25 cellular contexts compared by ENCODE assay signal in genomic region chr4:84916233-84916632, GRCh38. TPM values are rescaled to one million over a fixed set of nuclear protein-coding genes. Genes with fewer than 3 reads are reported as not detected.
DNase-seq lines count a peak whose midpoint lies in the region; ATAC-seq and TF ChIP-seq lines count a peak whose summit lies in the region.
"Had no signal": no experiment of that assay in that cellular context is flagged by ENCODE, and none has a peak within 500 bp of the region (broad histone marks: within the 10 kb centered on the region; RNA-seq: fewer than 3 reads in every experiment).

No MANE protein-coding gene starts in this region.

- ATAC-seq in HG02642 (IDR thresholded peaks at IDR 0.05; ENCODE audit: poor library complexity, unreplicated experiment) (no peak), HG03025 (IDR thresholded peaks at IDR 0.05; ENCODE audit: low FRiP score, unreplicated experiment) (no peak)
- ATAC-seq in naive thymus-derived CD4-positive, alpha-beta T cell = no peak

- DNase-seq in GM12865 (ENCODE audit: low read depth) = peak; percentile 4
- no peak for DNase-seq in ascending aorta (ENCODE audit: low spot score in 2 of 2)
- peak; percentile 35 for DNase-seq in pons (ENCODE audit: low spot score)
- DNase-seq in CD4-positive, alpha-beta memory T cell = no peak
- DNase-seq in naive thymus-derived CD4-positive, alpha-beta T cell = no peak
- DNase-seq: ACHN; activated effector memory CD4-positive, alpha-beta T cell treated with anti-CD3 and anti-CD28 coated beads, Interleukin-2, amount 50 U/mL, for 16 hours; activated naive CD8-positive, alpha-beta T cell treated with anti-CD3 and anti-CD28 coated beads for 36 hours; DMS53; glutamatergic neuron; KG1; MG63; NCI-H1417 treated with DMSO at 0.1 percent for 48 hours; NCI-H2081 treated with DMSO at 0.1 percent for 48 hours; NCI-H345; occipital lobe; SK-N-SH; transverse colon had no signal

- peak overlapping the region; percentile 43 to 64 for H3K27ac ChIP-seq in ascending aorta
- H3K27ac ChIP-seq in iPS-20b (ENCODE audit: low read length) = no peak overlapping the region
- H3K27ac ChIP-seq in CD4-positive, alpha-beta memory T cell (ENCODE audit: low read depth, low read length) = no peak overlapping the region
- no peak overlapping the region for H3K27ac ChIP-seq in naive thymus-derived CD4-positive, alpha-beta T cell (ENCODE audit: low read depth, low read length)
- H3K27ac ChIP-seq: skin epidermis, transverse colon had no signal

- H3K4me3 ChIP-seq in GM12865 (ENCODE audit: low read depth, low read length) (no peak overlapping the region), ascending aorta (no peak overlapping the region), iPS-20b (ENCODE audit: low read length) (peak overlapping the region; percentile 25; the same call in 1 of the 2 replicates)
- no peak overlapping the region for H3K4me3 ChIP-seq in CD4-positive, alpha-beta memory T cell (ENCODE audit: low read length in 2 of 2)
- no peak overlapping the region for H3K4me3 ChIP-seq in naive thymus-derived CD4-positive, alpha-beta T cell (ENCODE audit: low read length)
- H3K4me3 ChIP-seq: MG63, skin epidermis, transverse colon had no signal

- H3K9me3 Mint-ChIP-seq in CD4-positive, alpha-beta memory T cell = peaks cover 0 to 4% (median 0%) of the 10 kb centered on the region in 8 donors
- peaks cover 0 to 5% (median 0%) of the 10 kb centered on the region in 11 donors for H3K9me3 Mint-ChIP-seq in naive thymus-derived CD4-positive, alpha-beta T cell
- H3K9me3 Mint-ChIP-seq: activated naive CD8-positive, alpha-beta T cell treated with anti-CD3 and anti-CD28 coated beads for 36 hours; memory B cell; stimulated activated naive CD8-positive, alpha-beta T cell treated with anti-CD3 and anti-CD28 coated beads, Interleukin-15, Interleukin-2, amounts not matched to agents 100 ng/mL and 50 ng/mL, for 24 hours; T-helper 1 cell treated with Interleukin-12 subunit alpha and Interleukin-12 subunit beta and Interleukin-4 antibody, amounts not matched to agents 30 μg/mL and 1 μg/mL, for 36 hours had no signal

- H3K9ac ChIP-seq in iPS-20b (ENCODE audit: low read depth, low read length) = no peak overlapping the region
- H3K9ac ChIP-seq: SK-N-SH had no signal

- no peak for TF ChIP-seq CTCF in GM12865 (IDR thresholded peaks at IDR 0.05; ENCODE audit: insufficient read depth, low read depth, low read length, missing control alignments)
- TF ChIP-seq CTCF in ascending aorta (IDR thresholded peaks at IDR 0.05) = no peak

- CTCF ChIA-PET in CD4-positive, alpha-beta memory T cell (lab: Charles Lee; ENCODE audit: partially characterized antibody) = no interaction called here
- CTCF ChIA-PET in naive thymus-derived CD4-positive, alpha-beta T cell (lab: Charles Lee) = no interaction called here

- H3K4me1 ChIP-seq in ascending aorta (peaks cover 8 to 32% of the 10 kb centered on the region in 2 donors), iPS-20b (ENCODE audit: insufficient read depth, low read length) (peaks cover 18% of the 10 kb centered on the region)
- H3K4me1 ChIP-seq in CD4-positive, alpha-beta memory T cell (ENCODE audit: insufficient read depth, low read length) = no peaks in the 10 kb centered on the region
- no peaks in the 10 kb centered on the region for H3K4me1 ChIP-seq in naive thymus-derived CD4-positive, alpha-beta T cell (ENCODE audit: control insufficient read depth in 2 of 2, insufficient read depth in 2 of 2, low read length in 2 of 2)

- no peaks in the 10 kb centered on the region for H3K36me3 ChIP-seq in ascending aorta
- peaks cover 13% of the 10 kb centered on the region for H3K36me3 ChIP-seq in iPS-20b (ENCODE audit: insufficient read depth, low read depth, low read length)
- no peaks in the 10 kb centered on the region for H3K36me3 ChIP-seq in CD4-positive, alpha-beta memory T cell (ENCODE audit: insufficient read depth, low read length)
- H3K36me3 ChIP-seq in naive thymus-derived CD4-positive, alpha-beta T cell (ENCODE audit: control insufficient read depth in 2 of 3, insufficient read depth in 3 of 3, low read length in 3 of 3) = no peaks in the 10 kb centered on the region
- H3K36me3 ChIP-seq: MG63, transverse colon had no signal

- H3K9me3 ChIP-seq in ascending aorta = no peaks in the 10 kb centered on the region
- H3K9me3 ChIP-seq in iPS-20b (ENCODE audit: insufficient read depth, low read depth, low read length) = 0 out of 2 replicates have a peak, but pooled peaks cover 2% of the 10 kb centered on the region
- no peaks in the 10 kb centered on the region for H3K9me3 ChIP-seq in CD4-positive, alpha-beta memory T cell (ENCODE audit: control insufficient read depth in 1 of 2, low read length in 2 of 2)
- no peaks in the 10 kb centered on the region for H3K9me3 ChIP-seq in naive thymus-derived CD4-positive, alpha-beta T cell (ENCODE audit: control insufficient read depth in 2 of 3, low read length in 3 of 3)
- H3K9me3 ChIP-seq: MG63, SK-N-SH, transverse colon had no signal

- no peaks in the 10 kb centered on the region for H3K36me3 Mint-ChIP-seq in CD4-positive, alpha-beta memory T cell
- H3K36me3 Mint-ChIP-seq in naive thymus-derived CD4-positive, alpha-beta T cell = no peaks in the 10 kb centered on the region
- H3K36me3 Mint-ChIP-seq: activated naive CD8-positive, alpha-beta T cell treated with anti-CD3 and anti-CD28 coated beads for 36 hours; memory B cell had no signal

- no peak overlapping the region for H3K4me3 Mint-ChIP-seq in CD4-positive, alpha-beta memory T cell
- no peak overlapping the region for H3K4me3 Mint-ChIP-seq in naive thymus-derived CD4-positive, alpha-beta T cell
- H3K4me3 Mint-ChIP-seq: activated naive CD8-positive, alpha-beta T cell treated with anti-CD3 and anti-CD28 coated beads for 36 hours; memory B cell; stimulated activated naive CD8-positive, alpha-beta T cell treated with anti-CD3 and anti-CD28 coated beads, Interleukin-15, Interleukin-2, amounts not matched to agents 100 ng/mL and 50 ng/mL, for 24 hours; T-helper 1 cell treated with Interleukin-12 subunit alpha and Interleukin-12 subunit beta and Interleukin-4 antibody, amounts not matched to agents 30 μg/mL and 1 μg/mL, for 36 hours had no signal

- no peaks in the 10 kb centered on the region for H3K4me1 Mint-ChIP-seq in CD4-positive, alpha-beta memory T cell
- no peaks in the 10 kb centered on the region for H3K4me1 Mint-ChIP-seq in naive thymus-derived CD4-positive, alpha-beta T cell
- H3K4me1 Mint-ChIP-seq: activated naive CD8-positive, alpha-beta T cell treated with anti-CD3 and anti-CD28 coated beads for 36 hours; memory B cell had no signal

- H3K27me3 Mint-ChIP-seq in CD4-positive, alpha-beta memory T cell = peaks cover 2% of the 10 kb centered on the region in 2 donors
- H3K27me3 Mint-ChIP-seq in naive thymus-derived CD4-positive, alpha-beta T cell = peaks cover 0 to 3% (median 0%) of the 10 kb centered on the region in 5 donors
- H3K27me3 Mint-ChIP-seq: memory B cell; stimulated activated naive CD8-positive, alpha-beta T cell treated with anti-CD3 and anti-CD28 coated beads, Interleukin-15, Interleukin-2, amounts not matched to agents 100 ng/mL and 50 ng/mL, for 24 hours had no signal

- POLR2A ChIA-PET in CD4-positive, alpha-beta memory T cell (lab: Charles Lee; ENCODE audit: partially characterized antibody) = no interaction called here
- POLR2A ChIA-PET in naive thymus-derived CD4-positive, alpha-beta T cell (lab: Charles Lee) = no interaction called here

- intact Hi-C loops in ascending aorta (cut with DNase I) = no loop called here
- intact Hi-C loops in CD4-positive, alpha-beta memory T cell (cut with micrococcal nuclease) = no loop called here
- intact Hi-C loops in naive thymus-derived CD4-positive, alpha-beta T cell (cut with micrococcal nuclease) = no loop called here

- H3K27me3 ChIP-seq in ascending aorta (no peaks in the 10 kb centered on the region), iPS-20b (ENCODE audit: insufficient read depth, low read length) (no peaks in the 10 kb centered on the region)
- H3K27me3 ChIP-seq in CD4-positive, alpha-beta memory T cell (ENCODE audit: insufficient read depth, low read length) = no peaks in the 10 kb centered on the region
- no peaks in the 10 kb centered on the region for H3K27me3 ChIP-seq in naive thymus-derived CD4-positive, alpha-beta T cell (ENCODE audit: control insufficient read depth in 2 of 2, insufficient read depth in 2 of 2, low read length in 2 of 2)
- H3K27me3 ChIP-seq: MG63, transverse colon had no signal

- no peak overlapping the region for H3K27ac Mint-ChIP-seq in CD4-positive, alpha-beta memory T cell
- H3K27ac Mint-ChIP-seq in naive thymus-derived CD4-positive, alpha-beta T cell = no peak overlapping the region
- H3K27ac Mint-ChIP-seq: activated naive CD8-positive, alpha-beta T cell treated with anti-CD3 and anti-CD28 coated beads for 36 hours; memory B cell; stimulated activated naive CD8-positive, alpha-beta T cell treated with anti-CD3 and anti-CD28 coated beads, Interleukin-15, Interleukin-2, amounts not matched to agents 100 ng/mL and 50 ng/mL, for 24 hours; T-helper 1 cell treated with Interleukin-12 subunit alpha and Interleukin-12 subunit beta and Interleukin-4 antibody, amounts not matched to agents 30 μg/mL and 1 μg/mL, for 36 hours had no signal

RNA-seq across cellular contexts. Expression of gene WDFY3, which starts 50.3 kb away (rescaled TPM):
- 30.2 TPM for total RNA-seq in ascending aorta
- total RNA-seq in CD4-positive, alpha-beta memory T cell = 1 to 10 TPM; 2.1 to 2.7 TPM
- 1 to 10 TPM in 1 of 2 donors, not detected in 1; 1.2 TPM for polyA plus RNA-seq in CD4-positive, alpha-beta memory T cell
- total RNA-seq in naive thymus-derived CD4-positive, alpha-beta T cell = 10 to 100 TPM in 1 of 5 experiments, 1 to 10 TPM in 3, under 1 TPM in 1; 0.07 to 31.4 (median 1.6) TPM
- not detected for polyA plus RNA-seq in naive thymus-derived CD4-positive, alpha-beta T cell

Comparison
In these comparisons a context has a peak if more than half of its experiments do, and no peak if none do; other contexts are left out.
1. DNase-seq: peak in GM12865 (single experiment) and pons (single experiment); none in ascending aorta (0 of 2), CD4-positive, alpha-beta memory T cell (0 of 5) and naive thymus-derived CD4-positive, alpha-beta T cell (0 of 9).
2. H3K27ac ChIP-seq: peak in ascending aorta (2 of 2); none in iPS-20b (single experiment), CD4-positive, alpha-beta memory T cell (single experiment) and naive thymus-derived CD4-positive, alpha-beta T cell (single experiment).